8 cellular contexts compared by ENCODE assay signal in genomic region chr4:41217020-41217333, GRCh38. TPM values are rescaled to one million over a fixed set of nuclear protein-coding genes. Genes with fewer than 3 reads are reported as not detected.
DNase-seq lines count a peak whose midpoint lies in the region; ATAC-seq and TF ChIP-seq lines count a peak whose summit lies in the region.

No MANE protein-coding gene starts in this region.

- no peaks in the 10 kb centered on the region for H3K36me3 Mint-ChIP-seq in activated CD8-positive, alpha-beta memory T cell treated with anti-CD3 and anti-CD28 coated beads, Interleukin-2, amount 10 ng/mL, durations not matched to agents 7 days and 5 days

- no peak for TF ChIP-seq CTCF in thoracic aorta (IDR thresholded peaks at IDR 0.05)

- H3K9me3 Mint-ChIP-seq in activated CD8-positive, alpha-beta memory T cell treated with anti-CD3 and anti-CD28 coated beads, Interleukin-2, amount 10 ng/mL, durations not matched to agents 7 days and 5 days (ENCODE audit: low read depth), result no peaks in the 10 kb centered on the region

- peak overlapping the region; percentile 89 for H3K4me3 ChIP-seq in thoracic aorta

- peaks cover 24% of the 10 kb centered on the region for H3K4me1 Mint-ChIP-seq in activated CD8-positive, alpha-beta memory T cell treated with anti-CD3 and anti-CD28 coated beads, Interleukin-2, amount 10 ng/mL, durations not matched to agents 7 days and 5 days

- ATAC-seq in activated CD8-positive, alpha-beta memory T cell treated with anti-CD3 and anti-CD28 coated beads, Interleukin-2, amount 10 ng/mL, durations not matched to agents 7 days and 5 days, result no peak
- ATAC-seq in thoracic aorta (ENCODE audit: insufficient number of reproducible peaks, low FRiP score, low read depth), result no peak

- no peak for DNase-seq in activated CD8-positive, alpha-beta memory T cell treated with anti-CD3 and anti-CD28 coated beads, Interleukin-2, amount 10 ng/mL, durations not matched to agents 7 days and 5 days
- no peak for DNase-seq in activated CD8-positive, alpha-beta memory T cell treated with anti-CD3 and anti-CD28 coated beads for 24 hours
- DNase-seq in thoracic aorta (ENCODE audit: low spot score) (no peak), LoVo (ENCODE audit: low spot score) (no peak), NCI-H1092 (lab: John Stamatoyannopoulos, UW) (no peak), HK-2 (ENCODE audit: unreplicated experiment) (no peak)

- H3K4me1 ChIP-seq in thoracic aorta (ENCODE audit: control insufficient read depth in 1 of 2, low read depth in 2 of 2), result peaks cover 9 to 12% of the 10 kb centered on the region in 2 donors

- H3K36me3 ChIP-seq in thoracic aorta, result no peaks in the 10 kb centered on the region

- H3K27me3 ChIP-seq in layer of hippocampus (ENCODE audit: control insufficient read depth, insufficient read depth, low read length) (no peaks in the 10 kb centered on the region), thoracic aorta (replicated peaks; ENCODE audit: insufficient read depth) (no peaks in the 10 kb centered on the region)

- peaks cover 63% of the 10 kb centered on the region for H3K27me3 Mint-ChIP-seq in activated CD8-positive, alpha-beta memory T cell treated with anti-CD3 and anti-CD28 coated beads, Interleukin-2, amount 10 ng/mL, durations not matched to agents 7 days and 5 days

- peak overlapping the region; percentile 82 for H3K27ac ChIP-seq in angular gyrus (ENCODE audit: low read depth, low read length)
- peak overlapping the region; percentile 73 for H3K27ac ChIP-seq in layer of hippocampus (ENCODE audit: low read depth, low read length)
- peak overlapping the region; percentile 87 to 94 for H3K27ac ChIP-seq in thoracic aorta

- CTCF ChIA-PET in activated CD8-positive, alpha-beta memory T cell treated with anti-CD3 and anti-CD28 coated beads, Interleukin-2, amount 10 ng/mL, durations not matched to agents 7 days and 5 days (lab: Charles Lee), result interaction anchor here (1.3 to 2.4 kb wide), 2 partner anchors 241 to 246 kb away, joined by 3 to 8 read pairs; no protein-coding TSS in a partner anchor

- peak overlapping the region; percentile 65 for H3K4me3 Mint-ChIP-seq in activated CD8-positive, alpha-beta memory T cell treated with anti-CD3 and anti-CD28 coated beads, Interleukin-2, amount 10 ng/mL, durations not matched to agents 7 days and 5 days

- no peaks in the 10 kb centered on the region for H3K9me3 ChIP-seq in thoracic aorta

- H3K27ac Mint-ChIP-seq in activated CD8-positive, alpha-beta memory T cell treated with anti-CD3 and anti-CD28 coated beads, Interleukin-2, amount 10 ng/mL, durations not matched to agents 7 days and 5 days, result peak overlapping the region; percentile 42

RNA-seq across cellular contexts. Expression of gene APBB2, which starts 2.6 kb away (rescaled TPM):
- total RNA-seq in activated CD8-positive, alpha-beta memory T cell treated with anti-CD3 and anti-CD28 coated beads, Interleukin-2, amount 10 ng/mL, durations not matched to agents 7 days and 5 days, result 10 to 100 TPM in 1 of 2 experiments, under 1 TPM in 1; 0.93 to 13.6 TPM
- 100 to 1,000 TPM; 134 to 137 TPM for total RNA-seq in thoracic aorta

RNA-seq across cellular contexts. Expression of gene UCHL1, which starts 39.8 kb away (rescaled TPM):
- total RNA-seq in activated CD8-positive, alpha-beta memory T cell treated with anti-CD3 and anti-CD28 coated beads, Interleukin-2, amount 10 ng/mL, durations not matched to agents 7 days and 5 days, result 1 to 10 TPM in 1 of 2 experiments, under 1 TPM in 1; 0.85 to 4.7 TPM
- total RNA-seq in thoracic aorta, result 100 to 1,000 TPM in 1 of 2 donors, 10 to 100 TPM in 1; 64.7 to 146 TPM

Comparison
In these comparisons a context has a peak if more than half of its experiments do, and no peak if none do; other contexts are left out.
1. RNA of gene APBB2, which starts 2.6 kb away (total RNA-seq): 134 to 137 TPM in thoracic aorta; 0.93 to 13.6 TPM in activated CD8-positive, alpha-beta memory T cell treated with anti-CD3 and anti-CD28 coated beads, Interleukin-2, amount 10 ng/mL, durations not matched to agents 7 days and 5 days; every median in the first group is over 4 times any median in the second.
2. RNA of gene UCHL1, which starts 39.8 kb away (total RNA-seq): 64.7 to 146 TPM in thoracic aorta; 0.85 to 4.7 TPM in activated CD8-positive, alpha-beta memory T cell treated with anti-CD3 and anti-CD28 coated beads, Interleukin-2, amount 10 ng/mL, durations not matched to agents 7 days and 5 days; every median in the first group is over 10 times any median in the second.
3. Peak in every context shown above with its lines, with median percentiles within 50 percentile points of each other: H3K27ac ChIP-seq.